Comparison of ENCODE assay signal across 11 cellular contexts in the genomic region with DNA sequence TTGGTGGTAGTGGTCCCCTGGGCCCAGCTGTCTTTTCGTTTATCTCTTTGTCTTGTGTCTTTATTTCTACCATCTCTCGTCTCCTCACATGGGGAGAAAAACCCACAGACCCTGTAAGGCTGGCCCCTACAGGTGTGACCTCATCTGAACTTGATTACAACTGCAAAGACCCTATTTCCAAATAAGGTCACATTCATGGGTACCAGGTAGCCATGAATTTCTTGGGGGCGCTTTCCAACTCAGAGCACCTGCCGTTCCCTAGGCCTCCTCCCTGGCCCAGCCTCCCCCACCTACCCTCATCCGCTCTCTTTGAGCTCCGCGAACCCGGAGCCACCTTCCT. TPM values are rescaled to one million over a fixed set of nuclear protein-coding genes. Genes with fewer than 3 reads are reported as not detected.
DNase-seq lines count a peak whose midpoint lies in the region; ATAC-seq and TF ChIP-seq lines count a peak whose summit lies in the region.
"Had no signal": no experiment of that assay in that cellular context is flagged by ENCODE, and none has a peak within 500 bp of the region (broad histone marks: within the 10 kb centered on the region; RNA-seq: fewer than 3 reads in every experiment).

No MANE protein-coding gene starts in this region.

- ATAC-seq in activated T-cell treated with anti-CD3 and anti-CD28 coated beads, Interleukin-2, amount 50 U/mL, for 72 hours (replicated peaks in 1 of 2), result peak; percentile 12 to 28
- no peak for ATAC-seq in activated naive CD8-positive, alpha-beta T cell treated with anti-CD3 and anti-CD28 coated beads, Interleukin-2, amount 50 U/mL, for 24 hours
- ATAC-seq in stimulated activated naive CD8-positive, alpha-beta T cell treated with anti-CD3 and anti-CD28 coated beads, Interleukin-15, amount 100 ng/mL, for 72 hours, result peak; percentile 19
- ATAC-seq in aorta (ENCODE audit: low FRiP score), result no peak
- no peak for ATAC-seq in SK-N-SH treated with all-trans-retinoic acid at 6 μM for 48 hours
- no peak for ATAC-seq in foreskin keratinocyte

- DNase-seq in activated T-cell treated with anti-CD3 and anti-CD28 coated beads, Interleukin-2, amount 50 U/mL, for 72 hours, result no peak
- no peak for DNase-seq in activated T-cell treated with anti-CD3 and anti-CD28 coated beads, Interleukin-2, amount 50 U/mL, for 1 hour
- no peak for DNase-seq in activated naive CD8-positive, alpha-beta T cell treated with anti-CD3 and anti-CD28 coated beads, Interleukin-2, amount 50 U/mL, for 24 hours
- no peak for DNase-seq in stimulated activated naive CD8-positive, alpha-beta T cell treated with anti-CD3 and anti-CD28 coated beads, Interleukin-15, amount 100 ng/mL, for 72 hours
- DNase-seq in aorta, result no peak
- DNase-seq in foreskin keratinocyte, result no peak
- DNase-seq: amniotic stem cell; stimulated activated CD4-positive, alpha-beta T cell treated with anti-CD3 and anti-CD28 coated beads, Interleukin-12 subunit alpha, Interleukin-12 subunit beta, amount 100 ng/mL, for 4 hours had no signal

- H3K27me3 Mint-ChIP-seq in activated T-cell treated with anti-CD3 and anti-CD28 coated beads, Interleukin-2, amount 50 U/mL, for 72 hours (ENCODE audit: low read depth), result no peaks in the 10 kb centered on the region
- peaks cover 2% of the 10 kb centered on the region for H3K27me3 Mint-ChIP-seq in activated naive CD8-positive, alpha-beta T cell treated with anti-CD3 and anti-CD28 coated beads, Interleukin-2, amount 50 U/mL, for 24 hours
- H3K27me3 Mint-ChIP-seq in stimulated activated naive CD8-positive, alpha-beta T cell treated with anti-CD3 and anti-CD28 coated beads, Interleukin-15, amount 100 ng/mL, for 72 hours, result no peaks in the 10 kb centered on the region

- H3K9me3 Mint-ChIP-seq in activated T-cell treated with anti-CD3 and anti-CD28 coated beads, Interleukin-2, amount 50 U/mL, for 72 hours, result no peaks in the 10 kb centered on the region
- no peaks in the 10 kb centered on the region for H3K9me3 Mint-ChIP-seq in activated naive CD8-positive, alpha-beta T cell treated with anti-CD3 and anti-CD28 coated beads, Interleukin-2, amount 50 U/mL, for 24 hours
- H3K9me3 Mint-ChIP-seq in stimulated activated naive CD8-positive, alpha-beta T cell treated with anti-CD3 and anti-CD28 coated beads, Interleukin-15, amount 100 ng/mL, for 72 hours, result no peaks in the 10 kb centered on the region

- intact Hi-C loops in aorta (cut with DNase I), result no loop called here

- H3K36me3 ChIP-seq in Loucy (ENCODE audit: insufficient read depth, low read length), result no peaks in the 10 kb centered on the region
- H3K36me3 ChIP-seq in aorta (ENCODE audit: control insufficient read depth in 1 of 2, insufficient read depth in 2 of 2, low read length in 1 of 2), result no peaks in the 10 kb centered on the region

- no peaks in the 10 kb centered on the region for H3K79me2 ChIP-seq in Loucy (ENCODE audit: insufficient read depth, low read length)
- H3K79me2 ChIP-seq: parathyroid adenoma had no signal

- peak overlapping the region; percentile 85 for H3K27ac Mint-ChIP-seq in activated T-cell treated with anti-CD3 and anti-CD28 coated beads, Interleukin-2, amount 50 U/mL, for 72 hours
- peak overlapping the region; percentile 71 for H3K27ac Mint-ChIP-seq in activated naive CD8-positive, alpha-beta T cell treated with anti-CD3 and anti-CD28 coated beads, Interleukin-2, amount 50 U/mL, for 24 hours
- H3K27ac Mint-ChIP-seq in stimulated activated naive CD8-positive, alpha-beta T cell treated with anti-CD3 and anti-CD28 coated beads, Interleukin-15, amount 100 ng/mL, for 72 hours, result peak overlapping the region in 1 of 2 donors; percentile 88

- H3K4me1 Mint-ChIP-seq in activated T-cell treated with anti-CD3 and anti-CD28 coated beads, Interleukin-2, amount 50 U/mL, for 72 hours (ENCODE audit: low read depth), result peaks cover 30% of the 10 kb centered on the region
- peaks cover 55% of the 10 kb centered on the region for H3K4me1 Mint-ChIP-seq in activated naive CD8-positive, alpha-beta T cell treated with anti-CD3 and anti-CD28 coated beads, Interleukin-2, amount 50 U/mL, for 24 hours
- H3K4me1 Mint-ChIP-seq in stimulated activated naive CD8-positive, alpha-beta T cell treated with anti-CD3 and anti-CD28 coated beads, Interleukin-15, amount 100 ng/mL, for 72 hours, result peaks cover 45% of the 10 kb centered on the region

- H3K9me2 ChIP-seq in Loucy (replicated peaks; ENCODE audit: low read depth, low read length), result no peaks in the 10 kb centered on the region

- H3K4me3 ChIP-seq in Loucy (ENCODE audit: low read length, poor library complexity, severe bottlenecking) (peak overlapping the region; percentile 74), aorta (ENCODE audit: low read length in 2 of 2) (no peak overlapping the region)

- H3K27me3 ChIP-seq in Loucy (ENCODE audit: insufficient read depth, low read length, poor library complexity, severe bottlenecking) (no peaks in the 10 kb centered on the region), aorta (ENCODE audit: control insufficient read depth in 1 of 2, insufficient read depth in 2 of 2, low read length in 1 of 2) (no peaks in the 10 kb centered on the region), foreskin keratinocyte (no peaks in the 10 kb centered on the region)

- peak overlapping the region; percentile 85; the same call in 1 of the 2 replicates for H2AFZ ChIP-seq in Loucy (ENCODE audit: low read length)
- H2AFZ ChIP-seq: parathyroid adenoma had no signal

- no peaks in the 10 kb centered on the region for H3K9me3 ChIP-seq in Loucy (ENCODE audit: insufficient read depth, low read depth, low read length)
- H3K9me3 ChIP-seq in aorta (ENCODE audit: control insufficient read depth, low read length), result no peaks in the 10 kb centered on the region

- 91 to 92% methylated on average over 6 to 8 of the region's 8 CpGs for WGBS in aorta, 2 donors

- no peaks in the 10 kb centered on the region for H3K36me3 Mint-ChIP-seq in activated T-cell treated with anti-CD3 and anti-CD28 coated beads, Interleukin-2, amount 50 U/mL, for 72 hours (ENCODE audit: insufficient read depth in 2 of 2)
- H3K36me3 Mint-ChIP-seq in activated naive CD8-positive, alpha-beta T cell treated with anti-CD3 and anti-CD28 coated beads, Interleukin-2, amount 50 U/mL, for 24 hours (ENCODE audit: low read depth), result no peaks in the 10 kb centered on the region

- H3K27ac ChIP-seq in aorta (ENCODE audit: low read depth in 1 of 2, low read length in 2 of 2) (no peak overlapping the region), foreskin keratinocyte (no peak overlapping the region)
- H3K27ac ChIP-seq: parathyroid adenoma had no signal

- H3F3A ChIP-seq in Loucy (ENCODE audit: low read depth), result no peaks in the 10 kb centered on the region

- H3K4me3 Mint-ChIP-seq in activated T-cell treated with anti-CD3 and anti-CD28 coated beads, Interleukin-2, amount 50 U/mL, for 72 hours, result peak overlapping the region; percentile 83 to 96
- peak overlapping the region; percentile 72 for H3K4me3 Mint-ChIP-seq in activated naive CD8-positive, alpha-beta T cell treated with anti-CD3 and anti-CD28 coated beads, Interleukin-2, amount 50 U/mL, for 24 hours
- H3K4me3 Mint-ChIP-seq in stimulated activated naive CD8-positive, alpha-beta T cell treated with anti-CD3 and anti-CD28 coated beads, Interleukin-15, amount 100 ng/mL, for 72 hours, result peak overlapping the region; percentile 54 to 76

- TF ChIP-seq CTCF in Loucy (conservative IDR thresholded peaks at IDR 0.05; ENCODE audit: low read length) (no peak), foreskin keratinocyte (conservative IDR thresholded peaks at IDR 0.05) (no peak)

- H4K20me1 ChIP-seq in Loucy (ENCODE audit: insufficient read depth, low read length, poor library complexity, severe bottlenecking), result no peaks in the 10 kb centered on the region

- H3K9ac ChIP-seq in Loucy (ENCODE audit: low read depth, low read length, poor library complexity, severe bottlenecking), result peak overlapping the region; percentile 56
- H3K9ac ChIP-seq: parathyroid adenoma had no signal

- H3K4me1 ChIP-seq in Loucy (ENCODE audit: insufficient read depth, low read length, poor library complexity, severe bottlenecking) (peaks cover 9% of the 10 kb centered on the region), aorta (ENCODE audit: control insufficient read depth in 1 of 2, insufficient read depth in 2 of 2, low read length in 2 of 2) (no peaks in the 10 kb centered on the region), foreskin keratinocyte (no peaks in the 10 kb centered on the region)

- H3K4me2 ChIP-seq in Loucy (ENCODE audit: low read depth, low read length, poor library complexity, severe bottlenecking), result peak overlapping the region; percentile 64

TF ChIP-seq in SK-N-SH treated with all-trans-retinoic acid at 6 μM for 48 hours, 23 proteins besides CTCF, POLR2A, EP300 and RAD21 (continues in another document):
- TF ChIP-seq POU6F1 (CRISPR knock-in tag; IDR thresholded peaks at IDR 0.05; ENCODE audit: borderline replicate concordance, low read depth) (no peak), CSDC2 (CRISPR knock-in tag; IDR thresholded peaks at IDR 0.05) (no peak), ZNF8 (CRISPR knock-in tag; IDR thresholded peaks at IDR 0.05) (no peak), ZNF70 (CRISPR knock-in tag; IDR thresholded peaks at IDR 0.05) (no peak), BACH2 (CRISPR knock-in tag; IDR thresholded peaks at IDR 0.05; ENCODE audit: borderline replicate concordance) (no peak), ZC3H10 (CRISPR knock-in tag; IDR thresholded peaks at IDR 0.05) (no peak), ZFP3 (CRISPR knock-in tag; IDR thresholded peaks at IDR 0.05) (no peak), ISL1 (CRISPR knock-in tag; IDR thresholded peaks at IDR 0.05) (no peak)

RNA-seq across cellular contexts. Expression of gene RRP7A, which starts 14.0 kb away (rescaled TPM):
- total RNA-seq in activated T-cell treated with anti-CD3 and anti-CD28 coated beads, Interleukin-2, amount 50 U/mL, for 72 hours, result 10 to 100 TPM; 32.5 to 35.9 TPM
- total RNA-seq in aorta, result 10 to 100 TPM; 36.0 to 38.9 TPM
- 10 to 100 TPM in 1 of 2 donors, 1 to 10 TPM in 1; 5.3 to 20.3 TPM for polyA plus RNA-seq in aorta
- 40.5 and 65.8 TPM in 2 replicates for total RNA-seq in foreskin keratinocyte
- polyA plus RNA-seq in foreskin keratinocyte, result 43.9 and 108 TPM in 2 replicates

RNA-seq across cellular contexts. Expression of gene SERHL2, which starts 20.1 kb away (rescaled TPM):
- 1 to 10 TPM; 1.2 to 1.6 TPM for total RNA-seq in activated T-cell treated with anti-CD3 and anti-CD28 coated beads, Interleukin-2, amount 50 U/mL, for 72 hours
- 1 to 10 TPM; 2.0 to 2.9 TPM for total RNA-seq in aorta
- 1 to 10 TPM; 1.6 to 4.2 TPM for polyA plus RNA-seq in aorta
- total RNA-seq in foreskin keratinocyte, result 0.88 and 1.3 TPM in 2 replicates
- polyA plus RNA-seq in foreskin keratinocyte, result 1.1 and 1.5 TPM in 2 replicates

Comparison
In these comparisons a context has a peak if more than half of its experiments do, and no peak if none do; other contexts are left out.
1. ATAC-seq: peak in activated T-cell treated with anti-CD3 and anti-CD28 coated beads, Interleukin-2, amount 50 U/mL, for 72 hours (2 of 2) and stimulated activated naive CD8-positive, alpha-beta T cell treated with anti-CD3 and anti-CD28 coated beads, Interleukin-15, amount 100 ng/mL, for 72 hours (single experiment); none in activated naive CD8-positive, alpha-beta T cell treated with anti-CD3 and anti-CD28 coated beads, Interleukin-2, amount 50 U/mL, for 24 hours (single experiment), aorta (single experiment), SK-N-SH treated with all-trans-retinoic acid at 6 μM for 48 hours (single experiment) and foreskin keratinocyte (single experiment).
2. Peak in every context shown above with its lines, with median percentiles within 50 percentile points of each other: H3K4me3 Mint-ChIP-seq.